Comparison of ENCODE assay signal across 1 cellular context in the genomic region with DNA sequence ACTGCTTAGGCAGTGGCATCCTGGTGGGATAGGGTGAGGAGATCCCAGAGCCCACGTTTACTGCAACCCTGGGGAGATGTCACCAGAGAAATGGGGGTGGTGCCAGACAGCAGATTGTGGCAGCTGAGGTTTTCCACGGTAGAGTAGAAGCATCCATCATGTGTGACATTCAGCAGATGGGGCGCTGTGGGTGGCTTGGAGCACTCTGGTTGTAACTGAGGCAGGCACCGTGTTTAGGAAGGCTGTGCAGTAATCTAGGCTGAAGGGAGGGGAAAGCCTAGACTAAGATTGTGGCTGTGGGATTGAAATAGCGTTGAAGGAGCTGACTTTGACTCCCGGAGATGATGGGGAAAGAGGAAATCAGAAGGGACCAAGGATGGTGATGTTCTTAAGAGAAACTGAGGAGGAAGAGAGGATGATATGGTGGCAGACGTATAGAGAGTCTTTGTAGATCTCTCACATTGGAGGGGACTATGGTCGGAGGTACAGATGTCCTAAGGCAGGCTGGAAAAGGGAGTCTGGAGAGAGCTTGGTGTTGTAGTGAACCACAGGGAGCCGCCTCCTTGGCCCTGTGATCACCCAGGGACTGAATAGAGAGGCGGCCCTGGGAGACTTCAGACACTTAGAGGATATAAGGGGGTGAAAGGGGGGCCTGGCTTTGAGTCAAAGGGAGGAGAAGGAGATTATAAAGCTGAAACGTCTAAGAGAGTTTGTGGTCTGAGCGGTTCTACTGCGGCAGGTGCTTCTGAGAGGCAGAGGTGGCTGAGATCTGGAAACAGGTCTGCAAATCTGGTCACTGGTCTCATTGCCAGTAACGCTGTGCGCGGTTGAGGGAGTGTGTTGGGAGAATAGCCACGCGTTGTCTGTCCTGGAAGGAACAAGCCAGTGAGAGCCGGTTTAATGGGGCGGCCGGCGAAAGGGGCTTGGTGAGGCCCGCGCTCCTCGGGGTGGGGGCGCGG.
TF ChIP-seq lines count a peak whose summit lies in the region.

No MANE protein-coding gene starts in this region.

TF ChIP-seq in IMR-90, 13 proteins besides CTCF, POLR2A, EP300 and RAD21:
- TF ChIP-seq CHD1 (IDR thresholded peaks at IDR 0.05; ENCODE audit: low read depth, low read length) (no peak), FOS (IDR thresholded peaks at IDR 0.05; ENCODE audit: low read depth, low read length) (no peak), SMC3 (IDR thresholded peaks at IDR 0.05; ENCODE audit: low read depth, low read length) (no peak)
- TF ChIP-seq, protein P1, sequence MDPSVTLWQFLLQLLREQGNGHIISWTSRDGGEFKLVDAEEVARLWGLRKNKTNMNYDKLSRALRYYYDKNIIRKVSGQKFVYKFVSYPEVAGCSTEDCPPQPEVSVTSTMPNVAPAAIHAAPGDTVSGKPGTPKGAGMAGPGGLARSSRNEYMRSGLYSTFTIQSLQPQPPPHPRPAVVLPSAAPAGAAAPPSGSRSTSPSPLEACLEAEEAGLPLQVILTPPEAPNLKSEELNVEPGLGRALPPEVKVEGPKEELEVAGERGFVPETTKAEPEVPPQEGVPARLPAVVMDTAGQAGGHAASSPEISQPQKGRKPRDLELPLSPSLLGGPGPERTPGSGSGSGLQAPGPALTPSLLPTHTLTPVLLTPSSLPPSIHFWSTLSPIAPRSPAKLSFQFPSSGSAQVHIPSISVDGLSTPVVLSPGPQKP (IDR thresholded peaks at IDR 0.05; ENCODE audit: borderline replicate concordance, low read depth, low read length), result no peak
